33 cellular contexts compared by ENCODE assay signal in the genomic region with DNA sequence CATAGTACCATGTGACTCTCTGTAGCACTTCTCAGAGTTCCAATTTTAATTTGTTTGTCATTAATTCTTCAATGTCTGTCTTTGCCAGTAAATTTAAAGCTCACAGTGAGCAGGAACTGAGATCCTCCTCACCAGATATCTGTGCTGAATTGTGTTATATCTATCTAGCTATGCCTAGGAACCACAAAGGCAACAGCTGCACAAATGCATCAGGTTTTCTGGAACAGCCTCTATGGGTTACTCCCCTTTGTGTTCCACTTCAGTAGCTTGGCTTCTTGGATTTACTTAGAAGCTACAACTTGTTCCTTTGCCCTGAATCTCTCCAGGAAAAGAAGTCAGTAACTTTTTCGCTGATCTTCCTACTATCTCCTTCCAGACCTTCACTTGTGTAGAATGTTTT.
"Had no signal": no experiment of that assay in that cellular context is flagged by ENCODE, and none has a peak within 500 bp of the region (broad histone marks: within the 10 kb centered on the region; RNA-seq: fewer than 3 reads in every experiment).

No MANE protein-coding gene starts in this region.

- DNase-seq: activated B cell treated with CpG ODN at 0.5 μM for 24 hours; activated CD4-positive, alpha-beta T cell treated with anti-CD3 and anti-CD28 coated beads for 48 hours; activated CD4-positive, alpha-beta T cell treated with anti-CD3 and anti-CD28 coated beads, Interleukin-2, amount 50 U/mL, for 1 hour; activated CD4-positive, alpha-beta T cell treated with anti-CD3 and anti-CD28 coated beads, Interleukin-2, amount 50 U/mL, for 48 hours; activated CD8-positive, alpha-beta memory T cell treated with anti-CD3 and anti-CD28 coated beads, Interleukin-2, amount 10 ng/mL, durations not matched to agents 7 days and 5 days; activated CD8-positive, alpha-beta memory T cell treated with anti-CD3 and anti-CD28 coated beads, Interleukin-2, amount 50 U/mL, for 4 hours; activated CD8-positive, alpha-beta T cell treated with anti-CD3 and anti-CD28 coated beads for 36 hours; activated effector memory CD4-positive, alpha-beta T cell treated with anti-CD3 and anti-CD28 coated beads, Interleukin-2, amount 50 U/mL, for 16 hours; activated naive CD4-positive, alpha-beta T cell treated with anti-CD3 and anti-CD28 coated beads for 36 hours; activated naive CD8-positive, alpha-beta T cell treated with anti-CD3 and anti-CD28 coated beads for 36 hours; activated naive CD8-positive, alpha-beta T cell treated with anti-CD3 and anti-CD28 coated beads, Interleukin-2, amount 50 U/mL, for 24 hours; activated T-cell treated with anti-CD3 and anti-CD28 coated beads, Interleukin-2, amount 50 U/mL, for 1 hour; activated T-cell treated with anti-CD3 and anti-CD28 coated beads, Interleukin-2, amount 50 U/mL, for 48 hours; adrenal gland; amygdala; aorta; body of pancreas; cerebellar nuclear complex; colonic mucosa; effector CD8-positive, alpha-beta T cell; esophagus squamous epithelium; foreskin melanocyte; T-helper 1 cell; T-helper 17 cell; T1000; WERI-Rb-1 had no signal

- H3K27ac ChIP-seq: adrenal gland, body of pancreas, colonic mucosa, epithelial cell of prostate, esophagus squamous epithelium, gastroesophageal sphincter, WERI-Rb-1 had no signal

- H3K4me1 Mint-ChIP-seq: activated B cell treated with CpG ODN at 0.5 μM for 24 hours; activated CD8-positive, alpha-beta memory T cell treated with anti-CD3 and anti-CD28 coated beads, Interleukin-2, amount 10 ng/mL, durations not matched to agents 7 days and 5 days; activated naive CD4-positive, alpha-beta T cell treated with anti-CD3 and anti-CD28 coated beads, Interleukin-2, amount 50 U/mL, for 24 hours; activated naive CD8-positive, alpha-beta T cell treated with anti-CD3 and anti-CD28 coated beads for 36 hours; activated naive CD8-positive, alpha-beta T cell treated with anti-CD3 and anti-CD28 coated beads, Interleukin-2, amount 50 U/mL, for 24 hours; T-helper 17 cell had no signal

- H3K4me3 Mint-ChIP-seq: activated B cell treated with CpG ODN at 0.5 μM for 24 hours; activated CD8-positive, alpha-beta memory T cell treated with anti-CD3 and anti-CD28 coated beads, Interleukin-2, amount 10 ng/mL, durations not matched to agents 7 days and 5 days; activated CD8-positive, alpha-beta T cell treated with anti-CD3 and anti-CD28 coated beads for 36 hours; activated naive CD4-positive, alpha-beta T cell treated with anti-CD3 and anti-CD28 coated beads for 36 hours; activated naive CD4-positive, alpha-beta T cell treated with anti-CD3 and anti-CD28 coated beads, Interleukin-2, amount 50 U/mL, for 24 hours; activated naive CD8-positive, alpha-beta T cell treated with anti-CD3 and anti-CD28 coated beads for 36 hours; activated naive CD8-positive, alpha-beta T cell treated with anti-CD3 and anti-CD28 coated beads, Interleukin-2, amount 50 U/mL, for 24 hours; activated T-helper 1 cell treated with anti-CD3 and anti-CD28 coated beads, Interleukin-12 subunit alpha, Interleukin-12 subunit beta, Interleukin-2, Interleukin-4 antibody, amounts not matched to agents 30 ng/mL and 10 ng/mL and 1 ng/mL, durations not matched to agents 14 hours and 24 hours and 36 hours; T-helper 17 cell; T-helper 2 cell treated with Interferon-gamma antibody and Interleukin-4, amounts not matched to agents 5 μg/mL and 100 μg/mL, for 36 hours had no signal

- H3K36me3 ChIP-seq: adrenal gland, colonic mucosa, esophagus squamous epithelium, gastroesophageal sphincter, WERI-Rb-1 had no signal

- H3K27ac Mint-ChIP-seq: activated B cell treated with CpG ODN at 0.5 μM for 24 hours; activated CD8-positive, alpha-beta memory T cell treated with anti-CD3 and anti-CD28 coated beads, Interleukin-2, amount 10 ng/mL, durations not matched to agents 7 days and 5 days; activated CD8-positive, alpha-beta T cell treated with anti-CD3 and anti-CD28 coated beads for 36 hours; activated naive CD4-positive, alpha-beta T cell treated with anti-CD3 and anti-CD28 coated beads for 36 hours; activated naive CD4-positive, alpha-beta T cell treated with anti-CD3 and anti-CD28 coated beads, Interleukin-2, amount 50 U/mL, for 24 hours; activated naive CD8-positive, alpha-beta T cell treated with anti-CD3 and anti-CD28 coated beads for 36 hours; activated naive CD8-positive, alpha-beta T cell treated with anti-CD3 and anti-CD28 coated beads, Interleukin-2, amount 50 U/mL, for 24 hours; activated T-helper 1 cell treated with anti-CD3 and anti-CD28 coated beads, Interleukin-12 subunit alpha, Interleukin-12 subunit beta, Interleukin-2, Interleukin-4 antibody, amounts not matched to agents 30 ng/mL and 10 ng/mL and 1 ng/mL, durations not matched to agents 14 hours and 24 hours and 36 hours; activated T-helper 2 cell treated with anti-CD3 and anti-CD28 coated beads, Interferon-gamma antibody, Interleukin-2, Interleukin-4, amounts not matched to agents 10 μg/mL and 5 μg/mL and 100 μg/mL, durations not matched to agents 14 hours and 24 hours and 36 hours; T-helper 17 cell; T-helper 2 cell treated with Interferon-gamma antibody and Interleukin-4, amounts not matched to agents 5 μg/mL and 100 μg/mL, for 36 hours had no signal

- H3K9me3 Mint-ChIP-seq: activated B cell treated with CpG ODN at 0.5 μM for 24 hours had no signal

- ATAC-seq: activated CD4-positive, CD25-positive, alpha-beta regulatory T cell treated with anti-CD3 and anti-CD28 coated beads, Interleukin-2, amount 50 U/mL, for 24 hours; activated CD8-positive, alpha-beta memory T cell treated with anti-CD3 and anti-CD28 coated beads, Interleukin-2, amount 10 ng/mL, durations not matched to agents 7 days and 5 days; activated CD8-positive, alpha-beta T cell treated with anti-CD3 and anti-CD28 coated beads for 36 hours; activated naive CD8-positive, alpha-beta T cell treated with anti-CD3 and anti-CD28 coated beads, Interleukin-2, amount 50 U/mL, for 24 hours; body of pancreas; gastroesophageal sphincter; T-helper 17 cell had no signal

- H3K27me3 ChIP-seq: adrenal gland, body of pancreas, colonic mucosa, esophagus squamous epithelium, gastroesophageal sphincter had no signal

- H3K36me3 Mint-ChIP-seq: activated CD8-positive, alpha-beta memory T cell treated with anti-CD3 and anti-CD28 coated beads, Interleukin-2, amount 10 ng/mL, durations not matched to agents 7 days and 5 days; activated naive CD4-positive, alpha-beta T cell treated with anti-CD3 and anti-CD28 coated beads, Interleukin-2, amount 50 U/mL, for 24 hours; activated naive CD8-positive, alpha-beta T cell treated with anti-CD3 and anti-CD28 coated beads for 36 hours had no signal

- H3K27me3 Mint-ChIP-seq: activated B cell treated with CpG ODN at 0.5 μM for 24 hours; activated CD8-positive, alpha-beta memory T cell treated with anti-CD3 and anti-CD28 coated beads, Interleukin-2, amount 10 ng/mL, durations not matched to agents 7 days and 5 days; activated CD8-positive, alpha-beta T cell treated with anti-CD3 and anti-CD28 coated beads for 36 hours; activated naive CD4-positive, alpha-beta T cell treated with anti-CD3 and anti-CD28 coated beads, Interleukin-2, amount 50 U/mL, for 24 hours; activated naive CD8-positive, alpha-beta T cell treated with anti-CD3 and anti-CD28 coated beads for 36 hours; activated naive CD8-positive, alpha-beta T cell treated with anti-CD3 and anti-CD28 coated beads, Interleukin-2, amount 50 U/mL, for 24 hours; T-helper 17 cell had no signal

- H3K4me3 ChIP-seq: adrenal gland, body of pancreas, colonic mucosa, esophagus squamous epithelium, gastroesophageal sphincter had no signal

- H3K4me1 ChIP-seq: adrenal gland, body of pancreas, colonic mucosa, esophagus squamous epithelium, gastroesophageal sphincter had no signal

- H3K9me3 ChIP-seq: adrenal gland, body of pancreas, colonic mucosa, esophagus squamous epithelium, gastroesophageal sphincter had no signal
